In the genomic region with DNA sequence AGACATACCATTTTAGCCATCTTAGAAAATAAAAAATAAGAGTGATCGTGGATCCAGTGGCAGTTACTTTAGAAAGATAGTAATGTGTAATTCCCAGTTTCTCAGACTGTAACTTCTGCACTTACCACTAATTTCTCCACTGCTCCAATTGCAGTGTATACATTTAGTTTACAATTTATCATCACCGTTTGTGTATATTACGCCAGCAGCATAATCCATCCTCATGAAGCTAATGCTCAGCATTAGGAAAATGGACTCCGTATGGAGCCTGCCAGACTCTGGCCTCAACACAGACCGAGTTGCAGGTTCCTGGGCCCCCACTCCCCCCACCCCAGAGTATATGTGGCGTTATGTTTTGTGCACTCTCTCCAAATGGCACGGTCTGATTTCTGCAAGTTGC, we compare ENCODE assay signal across 29 cellular contexts.
"Had no signal": no experiment of that assay in that cellular context is flagged by ENCODE, and none has a peak within 500 bp of the region (broad histone marks: within the 10 kb centered on the region; RNA-seq: fewer than 3 reads in every experiment).

No MANE protein-coding gene starts in this region.

- H3K36me3 ChIP-seq: colonic mucosa, gastroesophageal sphincter, heart left ventricle, lower lobe of right lung, neutrophil, right atrium auricular region, stomach, tibial artery, upper lobe of left lung had no signal

- H3K79me2 ChIP-seq: parathyroid adenoma had no signal

- DNase-seq: colonic mucosa; effector CD8-positive, alpha-beta T cell; endodermal cell; foreskin keratinocyte; heart left ventricle; hypothalamus; immature natural killer cell; left ventricle myocardium superior; lower lobe of right lung; natural killer cell; stimulated activated CD4-positive, alpha-beta T cell treated with anti-CD3 and anti-CD28 coated beads, Interleukin-12 subunit alpha, Interleukin-12 subunit beta, amount 100 ng/mL, for 4 hours; stimulated activated CD4-positive, alpha-beta T cell treated with anti-CD3 and anti-CD28 coated beads, Interleukin-1b, Interleukin-23, amount 100 ng/mL, for 48 hours; stimulated activated CD4-positive, alpha-beta T cell treated with anti-CD3 and anti-CD28 coated beads, Interleukin-4, amount 100 ng/mL, for 1 hour; stimulated activated naive CD4-positive, alpha-beta T cell treated with Interleukin-2 at 50 U/mL for 16 hours; stomach; tibial artery; upper lobe of left lung had no signal

- H3K27ac Mint-ChIP-seq: dendritic cell treated with granulocyte-macrophage colony-stimulating factor and Interleukin-4, amounts not matched to agents 40 ng/mL and 50 ng/mL, for 4 days; endodermal cell; immature natural killer cell; natural killer cell; progenitor cell of endocrine pancreas; stimulated activated effector memory CD8-positive, alpha-beta T cell treated with anti-CD3 and anti-CD28 coated beads, Interleukin-12 subunit alpha, Interleukin-12 subunit beta, amount 100 ng/mL, for 72 hours had no signal

- H3K9me3 ChIP-seq: colonic mucosa, gastroesophageal sphincter, heart left ventricle, lower lobe of right lung, neutrophil, right atrium auricular region, stomach, tibial artery, upper lobe of left lung had no signal

- H3K9ac ChIP-seq: parathyroid adenoma had no signal

- H3K27ac ChIP-seq: epithelial cell of prostate, foreskin keratinocyte, gastroesophageal sphincter, heart left ventricle, lower lobe of right lung, neutrophil, parathyroid adenoma, right atrium auricular region, stomach, tibial artery, upper lobe of left lung had no signal

- H3K4me3 Mint-ChIP-seq: dendritic cell treated with granulocyte-macrophage colony-stimulating factor and Interleukin-4, amounts not matched to agents 40 ng/mL and 50 ng/mL, for 4 days; endodermal cell; immature natural killer cell; natural killer cell; neural crest cell; stimulated activated effector memory CD8-positive, alpha-beta T cell treated with anti-CD3 and anti-CD28 coated beads, Interleukin-12 subunit alpha, Interleukin-12 subunit beta, amount 100 ng/mL, for 72 hours had no signal

- H3K4me3 ChIP-seq: colonic mucosa, gastroesophageal sphincter, heart left ventricle, lower lobe of right lung, right atrium auricular region, smooth muscle cell, stomach, tibial artery, upper lobe of left lung had no signal

- H3K4me1 Mint-ChIP-seq: endodermal cell; stimulated activated effector memory CD8-positive, alpha-beta T cell treated with anti-CD3 and anti-CD28 coated beads, Interleukin-12 subunit alpha, Interleukin-12 subunit beta, amount 100 ng/mL, for 72 hours had no signal

- ATAC-seq: esophagus mucosa; foreskin keratinocyte; gastroesophageal sphincter; heart left ventricle; left ventricle myocardium superior; lower lobe of right lung; natural killer cell; sciatic nerve; stimulated activated effector memory CD8-positive, alpha-beta T cell treated with anti-CD3 and anti-CD28 coated beads, Interleukin-12 subunit alpha, Interleukin-12 subunit beta, amount 100 ng/mL, for 72 hours had no signal

- H2AFZ ChIP-seq: parathyroid adenoma had no signal

- H3K4me2 ChIP-seq: smooth muscle cell had no signal

- H3K27me3 ChIP-seq: colonic mucosa, foreskin keratinocyte, right atrium auricular region, tibial artery had no signal

- H3K9me3 Mint-ChIP-seq: dendritic cell treated with granulocyte-macrophage colony-stimulating factor and Interleukin-4, amounts not matched to agents 40 ng/mL and 50 ng/mL, for 4 days; endodermal cell; natural killer cell; neural crest cell; stimulated activated effector memory CD8-positive, alpha-beta T cell treated with anti-CD3 and anti-CD28 coated beads, Interleukin-12 subunit alpha, Interleukin-12 subunit beta, amount 100 ng/mL, for 72 hours had no signal

- H3K4me1 ChIP-seq: colonic mucosa, heart left ventricle, lower lobe of right lung, parathyroid adenoma, right atrium auricular region, tibial artery, upper lobe of left lung had no signal

- H3K36me3 Mint-ChIP-seq: immature natural killer cell; natural killer cell; stimulated activated effector memory CD8-positive, alpha-beta T cell treated with anti-CD3 and anti-CD28 coated beads, Interleukin-12 subunit alpha, Interleukin-12 subunit beta, amount 100 ng/mL, for 72 hours had no signal
